ENCODE assay signal across 8 cellular contexts in the genomic region with DNA sequence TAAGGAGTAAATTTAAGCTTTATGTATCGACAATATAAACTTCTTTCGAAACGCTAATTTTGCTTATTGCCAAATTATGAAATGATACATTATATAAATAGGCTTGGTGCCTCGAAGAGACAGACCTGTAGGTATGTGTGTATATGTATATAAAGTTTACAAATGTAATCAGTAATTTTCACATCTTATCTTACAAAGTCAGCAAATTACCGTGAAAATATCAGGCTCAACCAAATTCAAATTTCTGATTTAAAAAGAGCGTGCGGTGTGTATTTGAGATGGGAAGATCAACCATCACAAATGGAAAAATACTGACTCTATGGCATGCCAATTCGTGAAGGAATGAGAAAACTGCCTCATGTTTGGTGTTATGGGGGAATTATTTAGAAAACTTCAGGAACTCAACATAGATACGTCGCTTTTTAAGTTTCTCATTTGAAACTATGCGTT. TPM values are rescaled to one million over a fixed set of nuclear protein-coding genes. Genes with fewer than 3 reads are reported as not detected.
DNase-seq lines count a peak whose midpoint lies in the region; ATAC-seq and TF ChIP-seq lines count a peak whose summit lies in the region.

No MANE protein-coding gene starts in this region.

- peak overlapping the region; percentile 85 for H3K9ac ChIP-seq in DND-41 (ENCODE audit: low read depth, low read length)

- H2AFZ ChIP-seq in DND-41 (ENCODE audit: low read depth, low read length), result peak overlapping the region; percentile 93

- H3K4me3 ChIP-seq in DND-41 (ENCODE audit: low read depth in 1 of 2, low read length in 2 of 2), result peak overlapping the region; percentile 74 to 83
- peak overlapping the region; percentile 77 for H3K4me3 ChIP-seq in RWPE2 (ENCODE audit: severe bottlenecking)
- peak overlapping the region; percentile 65 to 93 (median 84) for H3K4me3 ChIP-seq in esophagus squamous epithelium

- DNase-seq in DND-41 (no peak), RWPE2 (ENCODE audit: low spot score) (no peak), esophagus squamous epithelium (lab: John Stamatoyannopoulos, UW) (no peak), pons (ENCODE audit: low spot score) (peak; percentile 21), hypothalamus (lab: John Stamatoyannopoulos, UW) (no peak), iPS-NIHi7 (ENCODE audit: extremely low spot score) (no peak), NCI-H2081 (lab: John Stamatoyannopoulos, UW) (no peak), MV-4-11 (lab: John Stamatoyannopoulos, UW) (no peak)

- TF ChIP-seq POLR2A in esophagus squamous epithelium (IDR thresholded peaks at IDR 0.05), result no peak

- no peak for TF ChIP-seq CTCF in DND-41 (IDR thresholded peaks at IDR 0.05; ENCODE audit: borderline replicate concordance, extremely low read depth, low read length, poor library complexity, severe bottlenecking)
- no peak for TF ChIP-seq CTCF in RWPE2 (IDR thresholded peaks at IDR 0.05; ENCODE audit: poor library complexity, severe bottlenecking)
- no peak for TF ChIP-seq CTCF in esophagus squamous epithelium (IDR thresholded peaks at IDR 0.05)

- H3K9me3 ChIP-seq in DND-41 (ENCODE audit: insufficient read depth, low read length, severe bottlenecking) (no peaks in the 10 kb centered on the region), RWPE2 (ENCODE audit: severe bottlenecking) (no peaks in the 10 kb centered on the region), esophagus squamous epithelium (no peaks in the 10 kb centered on the region)

- no peak for ATAC-seq in DND-41 (ENCODE audit: insufficient read depth, low read depth)
- no peak for ATAC-seq in RWPE2 (ENCODE audit: low read depth)

- H3K79me2 ChIP-seq in DND-41 (ENCODE audit: insufficient read depth, low read length), result peaks cover 60% of the 10 kb centered on the region

- 15 to 17% methylated on average over 11 of the region's 11 CpGs for WGBS in esophagus squamous epithelium, 2 donors

- H3K27ac ChIP-seq in DND-41 (ENCODE audit: low read length) (peak overlapping the region; percentile 92), RWPE2 (ENCODE audit: poor library complexity, severe bottlenecking) (peak overlapping the region; percentile 56), esophagus squamous epithelium (peak overlapping the region; percentile 88 to 94 (median 93))

- H3K4me1 ChIP-seq in DND-41 (ENCODE audit: insufficient read depth, low read length), result peaks cover 39% of the 10 kb centered on the region
- H3K4me1 ChIP-seq in RWPE2 (ENCODE audit: insufficient read depth, poor library complexity, severe bottlenecking), result no peaks in the 10 kb centered on the region
- peaks cover 14 to 53% (median 15%) of the 10 kb centered on the region in 3 donors for H3K4me1 ChIP-seq in esophagus squamous epithelium

- H3K4me2 ChIP-seq in DND-41 (ENCODE audit: insufficient read depth, low read length), result peak overlapping the region; percentile 81

- peaks cover 11% of the 10 kb centered on the region for H4K20me1 ChIP-seq in DND-41 (ENCODE audit: insufficient read depth, low read length)

- H3K27me3 ChIP-seq in DND-41 (ENCODE audit: insufficient read depth, low read length, poor library complexity) (no peaks in the 10 kb centered on the region), RWPE2 (ENCODE audit: insufficient read depth, poor library complexity, severe bottlenecking) (no peaks in the 10 kb centered on the region), esophagus squamous epithelium (no peaks in the 10 kb centered on the region)

- intact Hi-C loops in esophagus squamous epithelium (cut with DNase I), result no loop called here

- H3K36me3 ChIP-seq in DND-41 (ENCODE audit: insufficient read depth, low read length) (peaks cover 24% of the 10 kb centered on the region), RWPE2 (ENCODE audit: low read depth) (peaks cover 45% of the 10 kb centered on the region), esophagus squamous epithelium (peaks cover 0 to 40% (median 0%) of the 10 kb centered on the region in 3 donors)

RNA-seq across cellular contexts. Expression of a gene that starts 0.5 kb away (rescaled TPM):
- 10 to 100 TPM in 3 of 4 donors, 1 to 10 TPM in 1; 7.7 to 22.5 (median 17.8) TPM for total RNA-seq in esophagus squamous epithelium

RNA-seq across cellular contexts. Expression of a gene that starts 0.6 kb away (rescaled TPM):
- 10 to 100 TPM; 31.2 to 59.1 (median 40.0) TPM for total RNA-seq in esophagus squamous epithelium
